10 cellular contexts compared by ENCODE assay signal in genomic region chr2:12451726-12452125, GRCh38.
A peak's percentile ranks its signal among the peaks of the same experiment; 100 is the strongest.
DNase-seq lines count a peak whose midpoint lies in the region; ATAC-seq, FAIRE-seq and TF ChIP-seq lines count a peak whose summit lies in the region.
"Had no signal": no experiment of that assay in that cellular context is flagged by ENCODE, and none has a peak within 500 bp of the region (broad histone marks: within the 10 kb centered on the region; RNA-seq: fewer than 3 reads in every experiment).

No MANE protein-coding gene starts in this region.

- peak; percentile 67 for FAIRE-seq in keratinocyte (lab: Jason Lieb, UNC)

- peak overlapping the region; percentile 65 for H3K4me3 Mint-ChIP-seq in activated naive CD4-positive, alpha-beta T cell treated with anti-CD3 and anti-CD28 coated beads, Interleukin-2, amount 50 U/mL, for 24 hours
- H3K4me3 Mint-ChIP-seq in activated CD4-positive, alpha-beta memory T cell treated with anti-CD3 and anti-CD28 coated beads, Interleukin-2, amount 10 ng/mL, durations not matched to agents 7 days and 5 days = peak overlapping the region; percentile 70
- H3K4me3 Mint-ChIP-seq: endodermal cell had no signal

- WGBS in upper lobe of left lung, 2 donors = 7 to 8% methylated on average over 5 of the region's 5 CpGs

- no peaks in the 10 kb centered on the region for H3K36me3 ChIP-seq in keratinocyte (ENCODE audit: control insufficient read depth in 2 of 2, extremely low read depth in 1 of 2, insufficient read depth in 2 of 2, low read length in 2 of 2)
- no peaks in the 10 kb centered on the region for H3K36me3 ChIP-seq in upper lobe of left lung

- H3K4me3 ChIP-seq in keratinocyte (ENCODE audit: control insufficient read depth in 2 of 3, extremely low read depth in 1 of 3, insufficient read depth in 2 of 3, low read depth in 1 of 3, low read length in 3 of 3) (no peak overlapping the region), upper lobe of left lung (no peak overlapping the region)

- no peak for TF ChIP-seq POLR2A in upper lobe of left lung (IDR thresholded peaks at IDR 0.05)

- H3K36me3 Mint-ChIP-seq in activated naive CD4-positive, alpha-beta T cell treated with anti-CD3 and anti-CD28 coated beads, Interleukin-2, amount 50 U/mL, for 24 hours = peaks cover 3% of the 10 kb centered on the region
- peaks cover 0 to 4% of the 10 kb centered on the region in 2 donors for H3K36me3 Mint-ChIP-seq in activated naive CD4-positive, alpha-beta T cell treated with anti-CD3 and anti-CD28 coated beads, Interleukin-2, amount 50 U/mL, for 72 hours
- H3K36me3 Mint-ChIP-seq in activated CD4-positive, alpha-beta memory T cell treated with anti-CD3 and anti-CD28 coated beads, Interleukin-2, amount 10 ng/mL, durations not matched to agents 7 days and 5 days (ENCODE audit: low read depth) = no peaks in the 10 kb centered on the region

- peaks cover 4% of the 10 kb centered on the region for H3K4me1 ChIP-seq in keratinocyte (ENCODE audit: control insufficient read depth, extremely low read depth, insufficient read depth, low read length)
- H3K4me1 ChIP-seq in upper lobe of left lung = peaks cover 10 to 24% (median 16%) of the 10 kb centered on the region in 4 donors

- H3K27me3 Mint-ChIP-seq in activated naive CD4-positive, alpha-beta T cell treated with anti-CD3 and anti-CD28 coated beads, Interleukin-2, amount 50 U/mL, for 24 hours = no peaks in the 10 kb centered on the region
- no peaks in the 10 kb centered on the region for H3K27me3 Mint-ChIP-seq in activated CD4-positive, alpha-beta memory T cell treated with anti-CD3 and anti-CD28 coated beads, Interleukin-2, amount 10 ng/mL, durations not matched to agents 7 days and 5 days

- H3K9ac ChIP-seq in keratinocyte (ENCODE audit: control insufficient read depth, extremely low read depth, insufficient read depth, low read length) = no peak overlapping the region

- CTCF ChIA-PET in activated CD4-positive, alpha-beta memory T cell treated with anti-CD3 and anti-CD28 coated beads, Interleukin-2, amount 10 ng/mL, durations not matched to agents 7 days and 5 days (lab: Charles Lee) = interaction anchor here (0.6 to 3.5 kb wide), 9 partner anchors 9 to 269 kb away, joined by 3 to 20 read pairs (median 3); partner anchors contain the start of gene TRIB2

- no peak for DNase-seq in activated naive CD4-positive, alpha-beta T cell treated with anti-CD3 and anti-CD28 coated beads, Interleukin-2, amount 50 U/mL, for 72 hours (ENCODE audit: low spot score in 2 of 2)
- no peak for DNase-seq in activated CD4-positive, alpha-beta memory T cell treated with anti-CD3 and anti-CD28 coated beads, Interleukin-2, amount 10 ng/mL, durations not matched to agents 7 days and 5 days
- DNase-seq in keratinocyte (ENCODE audit: low read depth, low spot score) (no peak), upper lobe of left lung (no peak), Ammon's horn (ENCODE audit: low spot score) (no peak)
- DNase-seq: activated CD8-positive, alpha-beta memory T cell treated with anti-CD3 and anti-CD28 coated beads for 24 hours; endodermal cell had no signal

- H3K79me2 ChIP-seq in keratinocyte (ENCODE audit: control insufficient read depth, insufficient read depth, low read length) = no peaks in the 10 kb centered on the region

- peak overlapping the region; percentile 63 for H3K27ac Mint-ChIP-seq in activated naive CD4-positive, alpha-beta T cell treated with anti-CD3 and anti-CD28 coated beads, Interleukin-2, amount 50 U/mL, for 24 hours
- no peak overlapping the region for H3K27ac Mint-ChIP-seq in activated naive CD4-positive, alpha-beta T cell treated with anti-CD3 and anti-CD28 coated beads, Interleukin-2, amount 50 U/mL, for 72 hours
- peak overlapping the region; percentile 86 for H3K27ac Mint-ChIP-seq in activated CD4-positive, alpha-beta memory T cell treated with anti-CD3 and anti-CD28 coated beads, Interleukin-2, amount 10 ng/mL, durations not matched to agents 7 days and 5 days
- H3K27ac Mint-ChIP-seq: endodermal cell had no signal

- H3K4me2 ChIP-seq in keratinocyte (ENCODE audit: control insufficient read depth, extremely low read depth, insufficient read depth, low read depth, low read length) = peak overlapping the region; percentile 11

- TF ChIP-seq CTCF in keratinocyte (optimal IDR thresholded peaks at IDR 0.05 in 1 of 3, IDR thresholded peaks at IDR 0.05 in 1 of 3, conservative IDR thresholded peaks at IDR 0.05 in 1 of 3; ENCODE audit: extremely low read depth in 1 of 3, insufficient read depth in 2 of 3, low read length in 3 of 3) (no peak), upper lobe of left lung (IDR thresholded peaks at IDR 0.05) (no peak)

- H3K9me3 ChIP-seq in keratinocyte (ENCODE audit: control insufficient read depth, low read depth, low read length) = no peaks in the 10 kb centered on the region
- H3K9me3 ChIP-seq in upper lobe of left lung = no peaks in the 10 kb centered on the region

- H3K4me1 Mint-ChIP-seq in activated naive CD4-positive, alpha-beta T cell treated with anti-CD3 and anti-CD28 coated beads, Interleukin-2, amount 50 U/mL, for 24 hours = peaks cover 56% of the 10 kb centered on the region
- H3K4me1 Mint-ChIP-seq in activated CD4-positive, alpha-beta memory T cell treated with anti-CD3 and anti-CD28 coated beads, Interleukin-2, amount 10 ng/mL, durations not matched to agents 7 days and 5 days = peaks cover 43% of the 10 kb centered on the region

- H3K9me3 Mint-ChIP-seq in activated naive CD4-positive, alpha-beta T cell treated with anti-CD3 and anti-CD28 coated beads, Interleukin-2, amount 50 U/mL, for 24 hours = peaks cover 2% of the 10 kb centered on the region
- H3K9me3 Mint-ChIP-seq in activated naive CD4-positive, alpha-beta T cell treated with anti-CD3 and anti-CD28 coated beads, Interleukin-2, amount 50 U/mL, for 72 hours = peaks cover 0 to 7% of the 10 kb centered on the region in 2 donors
- H3K9me3 Mint-ChIP-seq in activated CD4-positive, alpha-beta memory T cell treated with anti-CD3 and anti-CD28 coated beads, Interleukin-2, amount 10 ng/mL, durations not matched to agents 7 days and 5 days = no peaks in the 10 kb centered on the region
- H3K9me3 Mint-ChIP-seq: endodermal cell had no signal

- no peak for TF ChIP-seq EP300 in upper lobe of left lung (IDR thresholded peaks at IDR 0.05)

- ATAC-seq in activated naive CD4-positive, alpha-beta T cell treated with anti-CD3 and anti-CD28 coated beads, Interleukin-2, amount 50 U/mL, for 72 hours = no peak
- ATAC-seq in upper lobe of left lung (ENCODE audit: low FRiP score in 2 of 2) (no peak), HG02763 (IDR thresholded peaks at IDR 0.05; ENCODE audit: unreplicated experiment) (no peak), GM21825 (IDR thresholded peaks at IDR 0.05; ENCODE audit: unreplicated experiment) (no peak)

- no peaks in the 10 kb centered on the region for H3K9me1 ChIP-seq in keratinocyte (ENCODE audit: control insufficient read depth, extremely low read depth, insufficient read depth, low read length)

- H3K27ac ChIP-seq in keratinocyte (ENCODE audit: control insufficient read depth, insufficient read depth, low read length) = no peak overlapping the region
- peak overlapping the region; percentile 13 to 72 (median 43) for H3K27ac ChIP-seq in upper lobe of left lung

- H3K27me3 ChIP-seq in keratinocyte (ENCODE audit: control insufficient read depth, extremely low read depth, insufficient read depth, low read length) = no peaks in the 10 kb centered on the region
- H3K27me3 ChIP-seq in upper lobe of left lung = no peaks in the 10 kb centered on the region

- POLR2A ChIA-PET in activated CD4-positive, alpha-beta memory T cell treated with anti-CD3 and anti-CD28 coated beads, Interleukin-2, amount 10 ng/mL, durations not matched to agents 7 days and 5 days (lab: Charles Lee) = interaction anchor here (1.0 to 2.3 kb wide), 14 partner anchors 9 to 697 kb away, joined by 3 to 19 read pairs (median 6); partner anchors contain the start of gene TRIB2

- dilution Hi-C loops in keratinocyte (cut with MboI; ENCODE audit: extremely low pct_ligation_motif_present, low sequenced_read_pairs) = no loop called here

- H4K20me1 ChIP-seq in keratinocyte (ENCODE audit: control insufficient read depth, extremely low read depth, insufficient read depth, low read length) = no peaks in the 10 kb centered on the region

- no peak overlapping the region for H2AFZ ChIP-seq in keratinocyte (ENCODE audit: control insufficient read depth, low read length)

Comparison
In these comparisons a context has a peak if more than half of its experiments do, and no peak if none do; other contexts are left out.
1. H3K27ac Mint-ChIP-seq: peak in activated naive CD4-positive, alpha-beta T cell treated with anti-CD3 and anti-CD28 coated beads, Interleukin-2, amount 50 U/mL, for 24 hours (single experiment) and activated CD4-positive, alpha-beta memory T cell treated with anti-CD3 and anti-CD28 coated beads, Interleukin-2, amount 10 ng/mL, durations not matched to agents 7 days and 5 days (single experiment); none in activated naive CD4-positive, alpha-beta T cell treated with anti-CD3 and anti-CD28 coated beads, Interleukin-2, amount 50 U/mL, for 72 hours (0 of 2).